1 cellular context compared by ENCODE assay signal in genomic region chr17:78716814-78717393, GRCh38.
TF ChIP-seq lines count a peak whose summit lies in the region.

No MANE protein-coding gene starts in this region.

TF ChIP-seq in HepG2, 621 proteins besides CTCF, POLR2A, EP300 and RAD21 (continued from another document and continues in another):
- TF ChIP-seq ZBTB33 (CRISPR knock-in tag; IDR thresholded peaks at IDR 0.05) = peak; percentile 18; the same call in 1 of the 2 replicates
- peak; percentile 85 for TF ChIP-seq MYC (CRISPR knock-in tag; IDR thresholded peaks at IDR 0.05; ENCODE audit: borderline replicate concordance)
- TF ChIP-seq THAP9 (CRISPR knock-in tag; IDR thresholded peaks at IDR 0.05; ENCODE audit: borderline replicate concordance) = peak; percentile 54; the same call in 1 of the 2 replicates
- TF ChIP-seq GATAD2A (CRISPR knock-in tag; IDR thresholded peaks at IDR 0.05) = peak; percentile 24; the same call in 1 of the 2 replicates
- 0 out of 2 replicates have a peak, but pooled peaks have one; percentile 13 for TF ChIP-seq TFE3 (CRISPR knock-in tag; IDR thresholded peaks at IDR 0.05)
- TF ChIP-seq ZSCAN31 (CRISPR knock-in tag; IDR thresholded peaks at IDR 0.05; ENCODE audit: low read depth) = 0 out of 2 replicates have a peak, but pooled peaks have one; percentile 12
- no peak for TF ChIP-seq BRCA1 (CRISPR knock-in tag; IDR thresholded peaks at IDR 0.05)
- TF ChIP-seq HMGXB4 (CRISPR knock-in tag; IDR thresholded peaks at IDR 0.05; ENCODE audit: borderline replicate concordance in 1 of 2, low read depth in 1 of 2) = 0 out of 4 replicates have a peak, but pooled peaks of 1 of the 2 experiments have one; percentile 20
- no peak for TF ChIP-seq MAFF (IDR thresholded peaks at IDR 0.05; ENCODE audit: low read depth, low read length)
- TF ChIP-seq KDM2A (CRISPR knock-in tag; IDR thresholded peaks at IDR 0.05; ENCODE audit: borderline replicate concordance, low read depth) = peak; percentile 30; the same call in 1 of the 2 replicates
- TF ChIP-seq NFE2L1 (CRISPR knock-in tag; IDR thresholded peaks at IDR 0.05; ENCODE audit: borderline replicate concordance) = no peak
- 0 out of 2 replicates have a peak, but pooled peaks have one; percentile 20 for TF ChIP-seq ZNF576 (CRISPR knock-in tag; IDR thresholded peaks at IDR 0.05)
- no peak for TF ChIP-seq NPAS2 (CRISPR knock-in tag; IDR thresholded peaks at IDR 0.05; ENCODE audit: borderline replicate concordance)
- TF ChIP-seq ZNF687 (CRISPR knock-in tag; IDR thresholded peaks at IDR 0.05) = peak; percentile 89
- TF ChIP-seq IRF2 (CRISPR knock-in tag; IDR thresholded peaks at IDR 0.05) = peak; percentile 8; the same call in 1 of the 2 replicates
- peak; percentile 42 for TF ChIP-seq MXD1 (CRISPR knock-in tag; IDR thresholded peaks at IDR 0.05)
- TF ChIP-seq HMGXB3 (CRISPR knock-in tag; IDR thresholded peaks at IDR 0.05; ENCODE audit: borderline replicate concordance) = 0 out of 2 replicates have a peak, but pooled peaks have one; percentile 16
- no peak for TF ChIP-seq ZBTB3 (CRISPR knock-in tag; IDR thresholded peaks at IDR 0.05; ENCODE audit: borderline replicate concordance, low read depth)
- 0 out of 2 replicates have a peak, but pooled peaks have one; percentile 10 for TF ChIP-seq ZNF788 (CRISPR knock-in tag; IDR thresholded peaks at IDR 0.05; ENCODE audit: borderline replicate concordance)
- TF ChIP-seq NCOA2 (CRISPR knock-in tag; IDR thresholded peaks at IDR 0.05) = 0 out of 2 replicates have a peak, but pooled peaks have one; percentile 13
- TF ChIP-seq MNT (IDR thresholded peaks at IDR 0.05) = peak; percentile 42
- peak; percentile 16 for TF ChIP-seq HNRNPLL (IDR thresholded peaks at IDR 0.05; ENCODE audit: low read depth, low read length, poor library complexity, severe bottlenecking)
- peak; percentile 59 for TF ChIP-seq ZBTB38 (CRISPR knock-in tag; IDR thresholded peaks at IDR 0.05)
- TF ChIP-seq ZNF281 (CRISPR knock-in tag; IDR thresholded peaks at IDR 0.05; ENCODE audit: borderline replicate concordance) = peak; percentile 80
- 0 out of 2 replicates have a peak, but pooled peaks have one; percentile 45 for TF ChIP-seq ZNF619 (CRISPR knock-in tag; IDR thresholded peaks at IDR 0.05)
- TF ChIP-seq ZNF331 (CRISPR knock-in tag; IDR thresholded peaks at IDR 0.05) = 0 out of 2 replicates have a peak, but pooled peaks have one; percentile 29
- peak; percentile 55; the same call in 1 of the 2 replicates for TF ChIP-seq SPEN (CRISPR knock-in tag; IDR thresholded peaks at IDR 0.05; ENCODE audit: low read depth)
- 0 out of 2 replicates have a peak, but pooled peaks have one; percentile 16 for TF ChIP-seq AHR (CRISPR knock-in tag; IDR thresholded peaks at IDR 0.05)
- TF ChIP-seq HIVEP1 (CRISPR knock-in tag; IDR thresholded peaks at IDR 0.05) = peak; percentile 58; the same call in 1 of the 2 replicates
- peak; percentile 66; the same call in 1 of the 2 replicates for TF ChIP-seq ZNF501 (CRISPR knock-in tag; IDR thresholded peaks at IDR 0.05)
